Comparison of ENCODE assay signal across 5 cellular contexts in the genomic region with DNA sequence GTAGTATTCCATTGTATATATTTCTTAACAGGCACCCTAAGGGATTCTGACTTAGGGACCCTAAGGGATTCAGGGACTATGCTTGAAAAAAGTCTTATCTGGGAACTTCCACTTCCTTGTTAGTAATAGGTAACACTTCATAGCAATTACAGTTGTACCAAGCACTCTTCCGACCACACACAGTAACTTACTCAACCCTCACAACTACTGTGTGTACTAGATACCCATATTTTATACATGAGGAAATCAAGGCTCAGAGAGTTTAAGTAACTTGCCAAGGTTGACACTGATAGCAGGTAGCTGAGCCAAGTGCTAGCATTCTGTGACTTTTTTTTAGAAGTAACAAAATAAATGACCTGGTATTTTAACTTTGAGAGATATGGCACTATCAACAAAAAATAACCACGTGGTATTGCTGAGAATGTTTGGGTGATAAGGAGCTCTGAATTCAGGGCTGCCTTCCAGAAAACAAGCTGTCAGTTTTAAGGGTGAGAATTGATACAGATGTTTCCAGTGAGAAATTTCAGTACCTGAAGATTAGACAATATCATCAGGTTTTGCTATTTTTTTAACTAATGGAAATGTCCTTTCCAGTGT.
"Had no signal": no experiment of that assay in that cellular context is flagged by ENCODE, and none has a peak within 500 bp of the region (broad histone marks: within the 10 kb centered on the region; RNA-seq: fewer than 3 reads in every experiment).

No MANE protein-coding gene starts in this region.

- DNase-seq: GOT3, HFFc6 had no signal

- H3K27ac ChIP-seq: GM23248, HL-60 had no signal

- H3K4me1 ChIP-seq: HAP-1 had no signal

- H3K9me3 ChIP-seq: HAP-1 had no signal

- H3K36me3 ChIP-seq: HAP-1 had no signal

- H3K4me3 ChIP-seq: GM23248, HAP-1 had no signal
